8 cellular contexts compared by ENCODE assay signal in the genomic region with DNA sequence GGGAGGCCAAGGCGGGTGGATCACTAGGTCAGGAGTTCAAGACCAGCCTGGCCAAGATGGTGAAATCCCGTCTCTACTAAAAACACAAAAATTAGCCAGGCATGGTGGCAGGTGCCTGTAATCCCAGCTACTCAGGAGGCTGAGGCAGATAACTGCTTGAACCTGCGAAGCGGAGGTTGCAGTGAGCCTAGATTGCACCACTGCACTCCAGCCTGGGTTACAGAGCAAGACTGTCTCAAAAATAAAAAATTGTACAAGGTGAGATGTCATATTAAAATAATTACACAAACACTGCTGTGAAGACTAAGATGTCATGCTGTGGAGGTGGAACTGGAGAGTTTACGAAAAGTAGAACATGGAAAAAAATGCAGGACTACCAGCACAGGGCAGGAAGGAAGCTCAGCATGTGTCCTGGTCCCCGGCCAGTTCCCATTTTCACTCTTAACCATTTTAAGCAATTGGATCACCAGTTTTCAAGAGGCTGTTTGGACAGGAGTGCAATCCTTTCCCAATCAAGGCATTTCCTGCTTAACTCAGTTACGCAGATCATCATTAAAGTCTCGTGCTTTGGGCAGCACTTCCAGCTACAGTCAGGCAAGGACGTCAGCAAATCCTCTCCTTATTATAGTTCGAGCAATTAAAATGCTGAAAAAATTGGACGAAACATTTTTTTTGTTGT. TPM values are rescaled to one million over a fixed set of nuclear protein-coding genes. Genes with fewer than 3 reads are reported as not detected.
DNase-seq lines count a peak whose midpoint lies in the region; ATAC-seq and TF ChIP-seq lines count a peak whose summit lies in the region.
"Not testable (repeated sequence)": the region's sequence is repeated elsewhere in the genome, so short reads cannot be mapped to it uniquely, and the experiment has no call there.

No MANE protein-coding gene starts in this region.

- not testable (repeated sequence) for H3K9me3 ChIP-seq in lung (ENCODE audit: control insufficient read depth in 2 of 2, insufficient read depth in 1 of 2, low read length in 1 of 2); psoas muscle; tibial artery

- H3K36me3 ChIP-seq in lung (ENCODE audit: control insufficient read depth in 2 of 2, insufficient read depth in 2 of 2, low read length in 2 of 2) (peaks cover 6 to 20% of the 10 kb centered on the region in 2 donors), psoas muscle (ENCODE audit: insufficient read depth in 1 of 2, low read depth in 1 of 2) (peaks cover 9 to 84% of the 10 kb centered on the region in 2 donors), tibial artery (peaks cover 19 to 36% (median 20%) of the 10 kb centered on the region in 3 donors)

- H3K36me3 Mint-ChIP-seq in activated T-cell treated with anti-CD3 and anti-CD28 coated beads, Interleukin-2, amount 50 U/mL, for 72 hours (ENCODE audit: insufficient read depth in 2 of 2), result peaks cover 10 to 29% of the 10 kb centered on the region in 2 donors
- not testable (repeated sequence) for H3K36me3 Mint-ChIP-seq in chondrocyte (ENCODE audit: low read depth)

- 40 to 52% methylated on average over 11 of the region's 11 CpGs for WGBS in lung, 2 donors
- WGBS in psoas muscle, 3 donors, result 59 to 69% (median 63%) methylated on average over 11 of the region's 11 CpGs

- not testable (repeated sequence) for H3K9me3 Mint-ChIP-seq in activated T-cell treated with anti-CD3 and anti-CD28 coated beads, Interleukin-2, amount 50 U/mL, for 72 hours; chondrocyte (ENCODE audit: low read depth)

- DNase-seq in DMS 273 (lab: John Stamatoyannopoulos, UW; ENCODE audit: unreplicated experiment) (peak; percentile 15), NCI-H69 (lab: John Stamatoyannopoulos, UW) (peak; percentile 23), globus pallidus (ENCODE audit: low spot score) (peak; percentile 37), lung (ENCODE audit: low spot score) (peak; percentile 67), psoas muscle (peak in 1 of 2 donors; percentile 47), tibial artery (peak; percentile 78 to 80)
- DNase-seq in activated T-cell treated with anti-CD3 and anti-CD28 coated beads, Interleukin-2, amount 50 U/mL, for 72 hours; chondrocyte (ENCODE audit: low spot score): not testable (repeated sequence)

- not testable (repeated sequence) for H3K27me3 ChIP-seq in lung (ENCODE audit: control insufficient read depth, insufficient read depth); psoas muscle (ENCODE audit: insufficient read depth in 3 of 3, low read length in 2 of 3); tibial artery

- intact Hi-C loops in psoas muscle (cut with DNase I); tibial artery (cut with DNase I; ENCODE audit: low total_unique reads): not testable (repeated sequence)

- peak overlapping the region; percentile 83 for H3K27ac Mint-ChIP-seq in activated T-cell treated with anti-CD3 and anti-CD28 coated beads, Interleukin-2, amount 50 U/mL, for 72 hours
- peak overlapping the region; percentile 73 for H3K27ac Mint-ChIP-seq in chondrocyte (ENCODE audit: unreplicated experiment)

- not testable (repeated sequence) for H3K4me3 ChIP-seq in lung, psoas muscle, tibial artery

- TF ChIP-seq CTCF in chondrocyte (IDR thresholded peaks at IDR 0.05); lung (IDR thresholded peaks at IDR 0.05; ENCODE audit: control extremely low read depth, extremely low read depth); psoas muscle (IDR thresholded peaks at IDR 0.05); tibial artery (IDR thresholded peaks at IDR 0.05): not testable (repeated sequence)

- H3K4me1 Mint-ChIP-seq in activated T-cell treated with anti-CD3 and anti-CD28 coated beads, Interleukin-2, amount 50 U/mL, for 72 hours (ENCODE audit: low read depth), result peaks cover 14% of the 10 kb centered on the region
- peaks cover 16% of the 10 kb centered on the region for H3K4me1 Mint-ChIP-seq in chondrocyte (ENCODE audit: low read depth)

- peak overlapping the region in 1 of 2 donors; percentile 73 for H3K27ac ChIP-seq in lung (ENCODE audit: low read depth in 1 of 2, low read length in 1 of 2)
- not testable (repeated sequence) for H3K27ac ChIP-seq in psoas muscle
- peak overlapping the region; percentile 41 to 56 for H3K27ac ChIP-seq in tibial artery

- not testable (repeated sequence) for H3K27me3 Mint-ChIP-seq in activated T-cell treated with anti-CD3 and anti-CD28 coated beads, Interleukin-2, amount 50 U/mL, for 72 hours (ENCODE audit: low read depth); chondrocyte (ENCODE audit: low read depth)

- H3K4me3 Mint-ChIP-seq in activated T-cell treated with anti-CD3 and anti-CD28 coated beads, Interleukin-2, amount 50 U/mL, for 72 hours; chondrocyte (ENCODE audit: unreplicated experiment): not testable (repeated sequence)

- ATAC-seq in activated T-cell treated with anti-CD3 and anti-CD28 coated beads, Interleukin-2, amount 50 U/mL, for 72 hours (replicated peaks in 1 of 2), result not testable (repeated sequence)
- ATAC-seq in lung (ENCODE audit: insufficient read depth, low FRiP score), result peak; percentile 54
- ATAC-seq in psoas muscle, result peak; percentile 4 to 24 (median 16)

- not testable (repeated sequence) for H3K4me1 ChIP-seq in lung (ENCODE audit: control insufficient read depth in 2 of 2, insufficient read depth in 2 of 2, low read length in 2 of 2); psoas muscle
- peaks cover 0 to 14% (median 6%) of the 10 kb centered on the region in 4 donors for H3K4me1 ChIP-seq in tibial artery

RNA-seq across cellular contexts. Expression of gene SRSF7, which starts 14.0 kb away (rescaled TPM):
- total RNA-seq in activated T-cell treated with anti-CD3 and anti-CD28 coated beads, Interleukin-2, amount 50 U/mL, for 72 hours, result 100 to 1,000 TPM; 258 to 264 TPM
- 63.6 to 87.0 TPM (median 67.5 TPM) in 3 replicates for total RNA-seq in chondrocyte
- total RNA-seq in lung, result 100 to 1,000 TPM in 1 of 2 donors, 10 to 100 TPM in 1; 95.1 to 108 TPM
- 100 to 1,000 TPM; 151 to 155 TPM for polyA plus RNA-seq in lung
- total RNA-seq in psoas muscle, result 10 to 100 TPM; 35.5 to 78.2 (median 56.7) TPM
- polyA plus RNA-seq in psoas muscle, result 100 to 1,000 TPM in 1 of 3 donors, 10 to 100 TPM in 2; 26.0 to 111 (median 45.8) TPM

RNA-seq across cellular contexts. Expression of gene GEMIN6, which starts 40.9 kb away (rescaled TPM):
- 10 to 100 TPM in 1 of 2 donors, 1 to 10 TPM in 1; 9.9 to 14.3 TPM for total RNA-seq in activated T-cell treated with anti-CD3 and anti-CD28 coated beads, Interleukin-2, amount 50 U/mL, for 72 hours
- total RNA-seq in chondrocyte (9.8 to 12.6 TPM (median 12.0 TPM) in 3 replicates), lung (10 to 100 TPM; 10.6 to 11.3 TPM), psoas muscle (10 to 100 TPM in 1 of 4 donors, 1 to 10 TPM in 3; 5.6 to 10.8 (median 9.3) TPM)
- polyA plus RNA-seq in lung (10 to 100 TPM in 1 of 2 donors, 1 to 10 TPM in 1; 7.1 to 18.5 TPM), psoas muscle (10 to 100 TPM in 1 of 3 donors, 1 to 10 TPM in 2; 7.2 to 12.1 (median 9.5) TPM)
